Comparison of ENCODE assay signal across 12 cellular contexts in genomic region chr1:9718006-9718680, GRCh38.
A peak's percentile ranks its signal among the peaks of the same experiment; 100 is the strongest.
DNase-seq lines count a peak whose midpoint lies in the region; ATAC-seq and TF ChIP-seq lines count a peak whose summit lies in the region.
"Had no signal": no experiment of that assay in that cellular context is flagged by ENCODE, and none has a peak within 500 bp of the region (broad histone marks: within the 10 kb centered on the region; RNA-seq: fewer than 3 reads in every experiment).

No MANE protein-coding gene starts in this region.

- POLR2A ChIA-PET in CD4-positive, alpha-beta memory T cell (lab: Charles Lee; ENCODE audit: partially characterized antibody) = interaction anchor here (0.9 to 16.2 kb wide), 14 partner anchors 12 to 899 kb away, joined by 3 to 403 read pairs (median 6); partner anchors contain the start of genes CTNNBIP1 and PIK3CD

- peak overlapping the region; percentile 88 to 97 (median 93) for H3K27ac Mint-ChIP-seq in CD4-positive, alpha-beta memory T cell
- peak overlapping the region; percentile 85 for H3K27ac Mint-ChIP-seq in HFFc6
- H3K27ac Mint-ChIP-seq in activated T-helper 2 cell treated with anti-CD3 and anti-CD28 coated beads, Interferon-gamma antibody, Interleukin-2, Interleukin-4, amounts not matched to agents 10 μg/mL and 5 μg/mL and 100 μg/mL, durations not matched to agents 14 hours and 24 hours and 36 hours = peak overlapping the region; percentile 87
- H3K27ac Mint-ChIP-seq in natural killer cell treated with Interleukin-12 subunit alpha and Interleukin-12 subunit beta and Interleukin-15 and Interleukin-18, amount 100 ng/mL, for 72 hours = peak overlapping the region; percentile 88 to 91

- H3K4me3 ChIP-seq in CD4-positive, alpha-beta memory T cell (ENCODE audit: low read length in 2 of 2) = peak overlapping the region; percentile 66 to 82
- H3K4me3 ChIP-seq: tibial artery had no signal

- no peak for ATAC-seq in natural killer cell treated with Interleukin-12 subunit alpha and Interleukin-12 subunit beta and Interleukin-15 and Interleukin-18, amount 100 ng/mL, for 72 hours
- ATAC-seq in GM19452 (IDR thresholded peaks at IDR 0.05; ENCODE audit: unreplicated experiment) = no peak

- no peaks in the 10 kb centered on the region for H3K9me3 ChIP-seq in CD4-positive, alpha-beta memory T cell (ENCODE audit: control insufficient read depth in 1 of 2, low read length in 2 of 2)

- peaks cover 91% of the 10 kb centered on the region for H3K4me1 ChIP-seq in CD4-positive, alpha-beta memory T cell (ENCODE audit: insufficient read depth, low read length)

- peaks cover 0 to 12% (median 0%) of the 10 kb centered on the region in 8 donors for H3K9me3 Mint-ChIP-seq in CD4-positive, alpha-beta memory T cell
- H3K9me3 Mint-ChIP-seq in HFFc6 = peaks cover 4% of the 10 kb centered on the region
- H3K9me3 Mint-ChIP-seq in activated T-helper 2 cell treated with anti-CD3 and anti-CD28 coated beads, Interferon-gamma antibody, Interleukin-2, Interleukin-4, amounts not matched to agents 10 μg/mL and 5 μg/mL and 100 μg/mL, durations not matched to agents 14 hours and 24 hours and 36 hours = no peaks in the 10 kb centered on the region
- H3K9me3 Mint-ChIP-seq in natural killer cell treated with Interleukin-12 subunit alpha and Interleukin-12 subunit beta and Interleukin-15 and Interleukin-18, amount 100 ng/mL, for 72 hours = no peaks in the 10 kb centered on the region

- CTCF ChIA-PET in CD4-positive, alpha-beta memory T cell (lab: Charles Lee; ENCODE audit: partially characterized antibody) = interaction anchor here (0.9 to 16.3 kb wide), 6 partner anchors 8 to 90 kb away, joined by 3 to 219 read pairs (median 34); partner anchors contain the start of gene PIK3CD

- no peaks in the 10 kb centered on the region for H3K27me3 ChIP-seq in CD4-positive, alpha-beta memory T cell (ENCODE audit: insufficient read depth, low read length)
- H3K27me3 ChIP-seq: tibial artery had no signal

- H3K36me3 ChIP-seq in CD4-positive, alpha-beta memory T cell (ENCODE audit: insufficient read depth, low read length) = peaks cover 53% of the 10 kb centered on the region

- intact Hi-C loops in CD4-positive, alpha-beta memory T cell (cut with micrococcal nuclease) = loop anchor here (5.0 kb wide), 1 partner anchor 109 kb away; no protein-coding TSS in a partner anchor
- intact Hi-C loops in activated T-helper 2 cell treated with anti-CD3 and anti-CD28 coated beads, Interferon-gamma antibody, Interleukin-2, Interleukin-4, amounts not matched to agents 10 μg/mL and 5 μg/mL and 100 μg/mL, durations not matched to agents 14 hours and 24 hours and 36 hours (cut with micrococcal nuclease) = no loop called here
- intact Hi-C loops in posterior vena cava (cut with DNase I) = no loop called here

- H3K36me3 Mint-ChIP-seq in CD4-positive, alpha-beta memory T cell = peaks cover 34 to 57% of the 10 kb centered on the region in 2 donors
- H3K36me3 Mint-ChIP-seq in HFFc6 (ENCODE audit: low read depth) = peaks cover 7% of the 10 kb centered on the region
- H3K36me3 Mint-ChIP-seq in activated T-helper 2 cell treated with anti-CD3 and anti-CD28 coated beads, Interferon-gamma antibody, Interleukin-2, Interleukin-4, amounts not matched to agents 10 μg/mL and 5 μg/mL and 100 μg/mL, durations not matched to agents 14 hours and 24 hours and 36 hours (ENCODE audit: low read depth) = peaks cover 85% of the 10 kb centered on the region
- peaks cover 6% of the 10 kb centered on the region for H3K36me3 Mint-ChIP-seq in natural killer cell treated with Interleukin-12 subunit alpha and Interleukin-12 subunit beta and Interleukin-15 and Interleukin-18, amount 100 ng/mL, for 72 hours

- peak overlapping the region; percentile 91 to 96 (median 94) for H3K4me3 Mint-ChIP-seq in CD4-positive, alpha-beta memory T cell
- no peak overlapping the region for H3K4me3 Mint-ChIP-seq in HFFc6
- H3K4me3 Mint-ChIP-seq in activated T-helper 2 cell treated with anti-CD3 and anti-CD28 coated beads, Interferon-gamma antibody, Interleukin-2, Interleukin-4, amounts not matched to agents 10 μg/mL and 5 μg/mL and 100 μg/mL, durations not matched to agents 14 hours and 24 hours and 36 hours (ENCODE audit: low read depth) = peak overlapping the region; percentile 82
- peak overlapping the region; percentile 85 for H3K4me3 Mint-ChIP-seq in natural killer cell treated with Interleukin-12 subunit alpha and Interleukin-12 subunit beta and Interleukin-15 and Interleukin-18, amount 100 ng/mL, for 72 hours

- H3K27me3 Mint-ChIP-seq in CD4-positive, alpha-beta memory T cell = no peaks in the 10 kb centered on the region
- H3K27me3 Mint-ChIP-seq in HFFc6 (ENCODE audit: insufficient read depth) = no peaks in the 10 kb centered on the region; the same call in 1 of the 2 replicates
- no peaks in the 10 kb centered on the region for H3K27me3 Mint-ChIP-seq in activated T-helper 2 cell treated with anti-CD3 and anti-CD28 coated beads, Interferon-gamma antibody, Interleukin-2, Interleukin-4, amounts not matched to agents 10 μg/mL and 5 μg/mL and 100 μg/mL, durations not matched to agents 14 hours and 24 hours and 36 hours (ENCODE audit: low read depth)
- no peaks in the 10 kb centered on the region for H3K27me3 Mint-ChIP-seq in natural killer cell treated with Interleukin-12 subunit alpha and Interleukin-12 subunit beta and Interleukin-15 and Interleukin-18, amount 100 ng/mL, for 72 hours

- no peak for DNase-seq in CD4-positive, alpha-beta memory T cell
- DNase-seq in HFFc6 (no peak), anterior cingulate cortex (lab: John Stamatoyannopoulos, UW) (no peak), posterior vena cava (ENCODE audit: low spot score) (no peak), erythroblast (lab: John Stamatoyannopoulos, UW) (no peak)
- no peak for DNase-seq in activated T-helper 2 cell treated with anti-CD3 and anti-CD28 coated beads, Interferon-gamma antibody, Interleukin-2, Interleukin-4, amounts not matched to agents 10 μg/mL and 5 μg/mL and 100 μg/mL, durations not matched to agents 14 hours and 24 hours and 36 hours (ENCODE audit: low spot score)
- no peak for DNase-seq in natural killer cell treated with Interleukin-12 subunit alpha and Interleukin-12 subunit beta and Interleukin-15 and Interleukin-18, amount 100 ng/mL, for 72 hours (ENCODE audit: low spot score)
- DNase-seq: DMS 273 treated with DMSO at 0.1 percent for 48 hours, HCEC 1CT, NCI-H187 had no signal

- H3K27ac ChIP-seq in CD4-positive, alpha-beta memory T cell (ENCODE audit: low read depth, low read length) = peak overlapping the region; percentile 58
- H3K27ac ChIP-seq: tibial artery had no signal

- TF ChIP-seq CTCF in HFFc6 (IDR thresholded peaks at IDR 0.05) = no peak

- no peak for TF ChIP-seq POLR2A in erythroblast (IDR thresholded peaks at IDR 0.05; ENCODE audit: low read length)

- peaks cover 18 to 82% (median 54%) of the 10 kb centered on the region in 4 donors for H3K4me1 Mint-ChIP-seq in CD4-positive, alpha-beta memory T cell
- H3K4me1 Mint-ChIP-seq in HFFc6 (ENCODE audit: low read depth) = peaks cover 11% of the 10 kb centered on the region
- H3K4me1 Mint-ChIP-seq in activated T-helper 2 cell treated with anti-CD3 and anti-CD28 coated beads, Interferon-gamma antibody, Interleukin-2, Interleukin-4, amounts not matched to agents 10 μg/mL and 5 μg/mL and 100 μg/mL, durations not matched to agents 14 hours and 24 hours and 36 hours (ENCODE audit: low read depth) = peaks cover 36% of the 10 kb centered on the region
- H3K4me1 Mint-ChIP-seq in natural killer cell treated with Interleukin-12 subunit alpha and Interleukin-12 subunit beta and Interleukin-15 and Interleukin-18, amount 100 ng/mL, for 72 hours (ENCODE audit: low read depth in 2 of 2) = peaks cover 24 to 33% of the 10 kb centered on the region in 2 donors
